ENCODE assay signal across 16 cellular contexts in genomic region chr12:120453060-120453761, GRCh38.
"Had no signal": no experiment of that assay in that cellular context is flagged by ENCODE, and none has a peak within 500 bp of the region (broad histone marks: within the 10 kb centered on the region; RNA-seq: fewer than 3 reads in every experiment).

No MANE protein-coding gene starts in this region.

- H3K9me3 ChIP-seq: left lung, psoas muscle, upper lobe of right lung had no signal

- ATAC-seq: sciatic nerve had no signal

- H3K4me3 ChIP-seq: coronary artery, left lung, psoas muscle, upper lobe of right lung had no signal

- H3K27me3 ChIP-seq: left lung, upper lobe of right lung had no signal

- H3K27ac Mint-ChIP-seq: memory B cell; stimulated activated naive B cell treated with anti-CD40 and anti-IgM and Interleukin-4, amounts not matched to agents 10 μg/mL and 1 μg/mL and 100 μg/mL, for 72 hours had no signal

- H3K9me3 Mint-ChIP-seq: activated T-cell treated with anti-CD3 and anti-CD28 coated beads, Interleukin-2, amount 50 U/mL, for 4 hours; central memory CD8-positive, alpha-beta T cell; memory B cell; stimulated activated naive B cell treated with anti-CD40 and anti-IgM and Interleukin-4, amounts not matched to agents 10 μg/mL and 1 μg/mL and 100 μg/mL, for 72 hours had no signal

- H3K27ac ChIP-seq: coronary artery, left lung, psoas muscle, upper lobe of right lung had no signal

- H3K4me3 Mint-ChIP-seq: activated T-cell treated with anti-CD3 and anti-CD28 coated beads, Interleukin-2, amount 50 U/mL, for 4 hours; central memory CD8-positive, alpha-beta T cell; memory B cell; stimulated activated naive B cell treated with anti-CD40 and anti-IgM and Interleukin-4, amounts not matched to agents 10 μg/mL and 1 μg/mL and 100 μg/mL, for 72 hours had no signal

- DNase-seq: activated CD4-positive, alpha-beta T cell treated with anti-CD3 and anti-CD28 coated beads, Interleukin-2, amount 50 U/mL, for 1 hour; activated gamma-delta T cell treated with Interleukin-2 at 50 U/mL for 16 hours; activated T-cell treated with anti-CD3 and anti-CD28 coated beads, Interleukin-2, amount 50 U/mL, for 4 hours; aorta; kidney; left lung; psoas muscle; stimulated activated CD4-positive, alpha-beta T cell treated with anti-CD3 and anti-CD28 coated beads, Interleukin-4, amount 100 ng/mL, for 4 hours; stimulated activated naive B cell treated with anti-CD40 and anti-IgM and Interleukin-4, amounts not matched to agents 10 μg/mL and 1 μg/mL and 100 μg/mL, for 72 hours; T1000; upper lobe of right lung had no signal

- H3K4me1 ChIP-seq: psoas muscle, upper lobe of right lung had no signal

- H3K4me1 Mint-ChIP-seq: central memory CD8-positive, alpha-beta T cell had no signal

- H3K27me3 Mint-ChIP-seq: central memory CD8-positive, alpha-beta T cell; memory B cell; stimulated activated naive B cell treated with anti-CD40 and anti-IgM and Interleukin-4, amounts not matched to agents 10 μg/mL and 1 μg/mL and 100 μg/mL, for 72 hours had no signal

- FAIRE-seq: frontal cortex, kidney had no signal
